In the genomic region with DNA sequence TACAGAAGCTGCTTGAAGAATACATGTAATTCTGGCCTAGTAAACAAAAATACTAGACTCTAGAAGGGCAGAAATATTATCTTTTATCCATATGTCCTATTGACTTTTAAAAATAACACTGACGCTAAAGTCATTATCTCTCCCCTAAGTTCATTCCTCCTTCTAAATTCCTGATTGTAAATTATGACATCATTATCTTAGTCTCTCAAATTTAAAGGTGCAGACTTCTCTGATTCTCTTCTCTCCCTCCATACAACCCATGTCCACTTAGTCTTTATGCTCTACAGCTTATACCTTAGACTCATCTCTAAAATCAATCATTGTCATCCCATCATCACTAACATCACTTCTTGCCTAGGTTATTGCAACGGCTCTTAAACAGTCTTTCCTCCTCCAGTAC, we compare ENCODE assay signal across 29 cellular contexts.
"Had no signal": no experiment of that assay in that cellular context is flagged by ENCODE, and none has a peak within 500 bp of the region (broad histone marks: within the 10 kb centered on the region; RNA-seq: fewer than 3 reads in every experiment).

No MANE protein-coding gene starts in this region.

- H3K27me3 ChIP-seq: colonic mucosa, esophagus muscularis mucosa, esophagus squamous epithelium, foreskin keratinocyte, gastrocnemius medialis, gastroesophageal sphincter, heart left ventricle, heart right ventricle had no signal

- H3K4me3 ChIP-seq: colonic mucosa, coronary artery, dorsolateral prefrontal cortex, esophagus muscularis mucosa, esophagus squamous epithelium, gastrocnemius medialis, gastroesophageal sphincter, heart left ventricle, heart right ventricle had no signal

- H3K4me1 ChIP-seq: colonic mucosa, esophagus muscularis mucosa, esophagus squamous epithelium, foreskin keratinocyte, gastrocnemius medialis, gastroesophageal sphincter, heart left ventricle, heart right ventricle had no signal

- H3K27ac Mint-ChIP-seq: dendritic cell treated with granulocyte-macrophage colony-stimulating factor and Interleukin-4, amounts not matched to agents 40 ng/mL and 50 ng/mL, for 4 days; effector memory CD8-positive, alpha-beta T cell; endodermal cell had no signal

- H3K4me3 Mint-ChIP-seq: dendritic cell treated with granulocyte-macrophage colony-stimulating factor and Interleukin-4, amounts not matched to agents 40 ng/mL and 50 ng/mL, for 4 days; effector memory CD8-positive, alpha-beta T cell; endodermal cell had no signal

- H3K36me3 ChIP-seq: colonic mucosa, esophagus muscularis mucosa, esophagus squamous epithelium, gastrocnemius medialis, gastroesophageal sphincter, heart left ventricle, heart right ventricle had no signal

- H3K27me3 Mint-ChIP-seq: dendritic cell treated with granulocyte-macrophage colony-stimulating factor and Interleukin-4, amounts not matched to agents 40 ng/mL and 50 ng/mL, for 4 days; effector memory CD8-positive, alpha-beta T cell had no signal

- H3K9me3 ChIP-seq: colonic mucosa, esophagus muscularis mucosa, esophagus squamous epithelium, gastrocnemius medialis, gastroesophageal sphincter had no signal

- H3K27ac ChIP-seq: colonic mucosa, coronary artery, dorsolateral prefrontal cortex, epithelial cell of prostate, esophagus muscularis mucosa, esophagus squamous epithelium, foreskin keratinocyte, gastrocnemius medialis, gastroesophageal sphincter, heart left ventricle, heart right ventricle had no signal

- FAIRE-seq: colon, endometrium, endothelial cell of umbilical vein, frontal cortex had no signal

- ATAC-seq: effector memory CD8-positive, alpha-beta T cell; esophagus mucosa; foreskin keratinocyte; gastrocnemius medialis; gastroesophageal sphincter; heart left ventricle; heart right ventricle had no signal

- DNase-seq: colonic mucosa; cortex of kidney; dermis blood vessel endothelial cell; dorsolateral prefrontal cortex; effector CD4-positive, alpha-beta T cell; effector CD8-positive, alpha-beta T cell; effector memory CD4-positive, alpha-beta T cell; effector memory CD8-positive, alpha-beta T cell; endodermal cell; erythroblast; esophagus squamous epithelium; foreskin fibroblast; foreskin keratinocyte; foreskin melanocyte; gastrocnemius medialis; glutamatergic neuron; head of caudate nucleus; heart left ventricle; heart right ventricle had no signal
